25 cellular contexts compared by ENCODE assay signal in genomic region chr9:131884222-131884621, GRCh38.
A peak's percentile ranks its signal among the peaks of the same experiment; 100 is the strongest.
DNase-seq lines count a peak whose midpoint lies in the region; ATAC-seq, FAIRE-seq and TF ChIP-seq lines count a peak whose summit lies in the region.
"Had no signal": no experiment of that assay in that cellular context is flagged by ENCODE, and none has a peak within 500 bp of the region (broad histone marks: within the 10 kb centered on the region; RNA-seq: fewer than 3 reads in every experiment).

No MANE protein-coding gene starts in this region.

- no peak overlapping the region for H2BK12ac ChIP-seq in H1 (ENCODE audit: low read depth, low read length)

- H3K9me3 ChIP-seq in H1 (ENCODE audit: insufficient read depth in 2 of 2, low read depth in 1 of 2, low read length in 1 of 2) (no peaks in the 10 kb centered on the region), sigmoid colon (no peaks in the 10 kb centered on the region), upper lobe of right lung (no peaks in the 10 kb centered on the region)
- H3K9me3 ChIP-seq: BE2C had no signal

- H2BK15ac ChIP-seq in H1 (ENCODE audit: low read length): no peak overlapping the region

- no peak overlapping the region for H3K9ac ChIP-seq in H1 (replicated peaks in 1 of 4; ENCODE audit: extremely low read depth in 1 of 4, low read depth in 3 of 4, low read length in 3 of 4)
- H3K9ac ChIP-seq: GM23248 had no signal

- H3K56ac ChIP-seq in H1 (replicated peaks; ENCODE audit: insufficient read length, low read depth, low read length): no peak overlapping the region

- no peaks in the 10 kb centered on the region for H3K27me3 ChIP-seq in H1 (replicated peaks in 1 of 4; ENCODE audit: control insufficient read depth in 3 of 4, extremely low read depth in 1 of 4, insufficient read depth in 3 of 4, low read length in 3 of 4)
- no peaks in the 10 kb centered on the region for H3K27me3 ChIP-seq in sigmoid colon
- H3K27me3 ChIP-seq in upper lobe of right lung: no peaks in the 10 kb centered on the region
- H3K27me3 ChIP-seq: BE2C had no signal

- POLR2A ChIA-PET in H1 (lab: Charles Lee; ENCODE audit: partially characterized antibody): no interaction called here

- no peak overlapping the region for H2AK5ac ChIP-seq in H1 (ENCODE audit: low read depth, low read length)

- CTCF ChIA-PET in H1 (lab: Charles Lee; ENCODE audit: partially characterized antibody): interaction anchor here (0.9 to 5.5 kb wide), 3 partner anchors 10 to 155 kb away, joined by 3 to 25 read pairs (median 4); no protein-coding TSS in a partner anchor

- no peak overlapping the region for H4K91ac ChIP-seq in H1 (replicated peaks; ENCODE audit: insufficient read length, low read length)

- H3K79me2 ChIP-seq in H1 (ENCODE audit: control insufficient read depth in 1 of 2, insufficient read depth in 2 of 2, low read length in 2 of 2): no peaks in the 10 kb centered on the region

- H3K18ac ChIP-seq in H1 (ENCODE audit: extremely low read depth, low read length): no peak overlapping the region

- TF ChIP-seq EP300 in H1 (IDR thresholded peaks at IDR 0.05; ENCODE audit: borderline replicate concordance in 1 of 2, low read depth in 2 of 2, low read length in 2 of 2) (no peak), sigmoid colon (IDR thresholded peaks at IDR 0.05) (no peak)

- H4K5ac ChIP-seq in H1 (ENCODE audit: insufficient read length, low read depth, low read length): no peak overlapping the region

- H3K4ac ChIP-seq in H1 (replicated peaks; ENCODE audit: insufficient read length, low read depth, low read length): no peak overlapping the region

- H2BK5ac ChIP-seq in H1 (ENCODE audit: low read depth, low read length): no peak overlapping the region

- H2BK20ac ChIP-seq in H1 (ENCODE audit: low read length): no peak overlapping the region

- TF ChIP-seq CTCF in H1 (IDR thresholded peaks at IDR 0.05; ENCODE audit: control extremely low read depth in 1 of 3, insufficient read depth in 1 of 3, low read depth in 1 of 3, low read length in 3 of 3): no peak
- no peak for TF ChIP-seq CTCF in sigmoid colon (IDR thresholded peaks at IDR 0.05)
- no peak for TF ChIP-seq CTCF in upper lobe of right lung (IDR thresholded peaks at IDR 0.05)

- intact Hi-C loops in sigmoid colon (cut with DNase I): no loop called here
- intact Hi-C loops in upper lobe of right lung (cut with DNase I): no loop called here

- H3K4me3 ChIP-seq in H1 (ENCODE audit: extremely low read depth in 1 of 4, insufficient read depth in 2 of 4, low read depth in 3 of 4, low read length in 4 of 4): no peak overlapping the region
- H3K4me3 ChIP-seq in sigmoid colon: no peak overlapping the region
- H3K4me3 ChIP-seq in upper lobe of right lung: no peak overlapping the region
- H3K4me3 ChIP-seq: GM12878, GM23248 had no signal

- no peak for FAIRE-seq in H1 (lab: Jason Lieb, UNC)
- FAIRE-seq: A204.1, GM12878, H54, HTR-8/SVneo had no signal

- no peaks in the 10 kb centered on the region for H4K20me1 ChIP-seq in H1 (replicated peaks in 1 of 2; ENCODE audit: control insufficient read depth in 1 of 2, insufficient read depth in 2 of 2, low read length in 2 of 2)

- no peaks in the 10 kb centered on the region for H3K23me2 ChIP-seq in H1 (ENCODE audit: low read depth, low read length)

- H4K8ac ChIP-seq in H1 (ENCODE audit: extremely low read depth, insufficient read depth, low read length): no peak overlapping the region

- H3K79me1 ChIP-seq in H1 (ENCODE audit: low read depth, low read length): no peaks in the 10 kb centered on the region

- H3K4me1 ChIP-seq in H1 (replicated peaks in 1 of 4; ENCODE audit: control insufficient read depth in 3 of 4, insufficient read depth in 4 of 4, low read length in 3 of 4) (peaks cover 0 to 19% (median 15%) of the 10 kb centered on the region in 4 experiments; a peak in 5 of 7 replicates), sigmoid colon (peaks cover 0 to 9% (median 0%) of the 10 kb centered on the region in 4 donors), upper lobe of right lung (peaks cover 5% of the 10 kb centered on the region)

- no peak overlapping the region for H3K4me2 ChIP-seq in H1 (ENCODE audit: insufficient read depth in 1 of 2, low read depth in 2 of 2, low read length in 2 of 2)

- no peak overlapping the region for H3K14ac ChIP-seq in H1 (ENCODE audit: insufficient read length)

- H2BK120ac ChIP-seq in H1 (replicated peaks; ENCODE audit: low read depth, low read length): no peak overlapping the region

- H2AFZ ChIP-seq in H1 (ENCODE audit: low read length): no peak overlapping the region
- H2AFZ ChIP-seq: GM23248 had no signal

- 94% methylated on average over 1 of the region's 1 CpG; no CpG with 5 or more reads in 1 of the 2 experiments for WGBS in H1 (ENCODE audit: extremely low coverage in 1 of 2, insufficient coverage in 1 of 2, insufficient read length in 1 of 2, insufficient replicate concordance in 2 of 2, low coverage in 1 of 2, low lambda C conversion rate in 2 of 2, missing lambda C conversion rate in 1 of 2), 2 experiments
- WGBS in sigmoid colon, 2 donors: 83 to 92% methylated on average over 1 of the region's 1 CpG

- H3K36me3 ChIP-seq in H1 (ENCODE audit: control insufficient read depth in 2 of 4, insufficient read depth in 4 of 4, low read length in 3 of 4) (no peaks in the 10 kb centered on the region), sigmoid colon (no peaks in the 10 kb centered on the region), upper lobe of right lung (no peaks in the 10 kb centered on the region)
- H3K36me3 ChIP-seq: BE2C had no signal

- TF ChIP-seq RAD21 in H1 (IDR thresholded peaks at IDR 0.05 in 1 of 2, conservative IDR thresholded peaks at IDR 0.05 in 1 of 2; ENCODE audit: low read depth in 2 of 2, low read length in 2 of 2): no peak

- DNase-seq in NCI-H69 (lab: John Stamatoyannopoulos, UW) (peak; percentile 17), H1 (ENCODE audit: low read depth in 1 of 2, low spot score in 2 of 2) (no peak), sigmoid colon (peak; percentile 11), upper lobe of right lung (peak; percentile 10), NCI-H2171 treated with DMSO at 0.1 percent for 48 hours (lab: John Stamatoyannopoulos, UW) (no peak), pons (ENCODE audit: low spot score) (no peak)
- DNase-seq: ACHN; BE2C; C1 segment of cervical spinal cord; CD4-positive, CD25-positive, alpha-beta regulatory T cell; CD8-positive, alpha-beta memory T cell; COR-L47; DMS 273 treated with DMSO at 0.1 percent for 48 hours; DMS53; DND-41; EL; GM23248; HCEC 1CT; HFFc6; IMR-90 had no signal

- TF ChIP-seq POLR2A in H1 (IDR thresholded peaks at IDR 0.05; ENCODE audit: control extremely low read depth in 1 of 2, low read depth in 2 of 2, low read length in 2 of 2) (no peak), sigmoid colon (IDR thresholded peaks at IDR 0.05) (no peak)

- no peak for ATAC-seq in upper lobe of right lung
- ATAC-seq in GM18519 (IDR thresholded peaks at IDR 0.05; ENCODE audit: low FRiP score, unreplicated experiment): no peak
- ATAC-seq: GM12878 had no signal

- H3K27ac ChIP-seq in H1 (ENCODE audit: low read depth, low read length) (no peak overlapping the region), sigmoid colon (no peak overlapping the region), upper lobe of right lung (no peak overlapping the region)
- H3K27ac ChIP-seq: GM23248 had no signal

- H3K23ac ChIP-seq in H1 (ENCODE audit: insufficient read length): no peak overlapping the region

TF ChIP-seq in H1, 55 proteins besides CTCF, POLR2A, EP300 and RAD21:
- TF ChIP-seq KDM1A (IDR thresholded peaks at IDR 0.05; ENCODE audit: borderline replicate concordance, low read length): 0 out of 2 replicates have a peak, but pooled peaks have one; percentile 50
- no peak for TF ChIP-seq E2F6 (IDR thresholded peaks at IDR 0.05)

Comparison
In these comparisons a context has a peak if more than half of its experiments do, and no peak if none do; other contexts are left out.
1. DNase-seq: peak in NCI-H69 (single experiment), sigmoid colon (single experiment) and upper lobe of right lung (single experiment); none in H1 (0 of 2), NCI-H2171 treated with DMSO at 0.1 percent for 48 hours (single experiment) and pons (single experiment).